Comparison of ENCODE assay signal across 17 cellular contexts in the genomic region with DNA sequence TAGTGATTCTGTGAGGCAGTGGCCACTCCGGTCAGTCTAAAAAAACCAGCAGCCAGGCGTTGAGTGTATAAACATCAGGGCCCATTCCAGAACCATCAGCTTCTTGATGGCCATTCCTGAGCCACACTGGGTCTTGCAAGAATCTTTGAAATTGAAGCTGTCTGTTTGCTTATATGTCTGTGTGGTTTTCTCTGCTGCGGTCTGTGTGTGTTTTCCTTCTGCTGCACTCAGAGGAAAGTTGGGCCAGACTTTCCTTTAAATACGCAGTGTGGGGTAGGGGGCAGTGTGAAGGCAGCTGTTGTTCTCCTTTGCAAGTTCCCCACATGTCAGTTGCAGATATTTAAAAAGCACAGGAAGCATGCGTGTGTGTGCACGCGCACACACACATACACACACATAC. TPM values are rescaled to one million over a fixed set of nuclear protein-coding genes. Genes with fewer than 3 reads are reported as not detected.
A peak's percentile ranks its signal among the peaks of the same experiment; 100 is the strongest.
DNase-seq lines count a peak whose midpoint lies in the region; ATAC-seq, FAIRE-seq and TF ChIP-seq lines count a peak whose summit lies in the region.
"Had no signal": no experiment of that assay in that cellular context is flagged by ENCODE, and none has a peak within 500 bp of the region (broad histone marks: within the 10 kb centered on the region; RNA-seq: fewer than 3 reads in every experiment).

No MANE protein-coding gene starts in this region.

- H3K4me3 ChIP-seq in Loucy (ENCODE audit: low read length, poor library complexity, severe bottlenecking) (peak overlapping the region; percentile 40), brain microvascular endothelial cell (ENCODE audit: low read depth, low read length) (no peak overlapping the region), rectal smooth muscle tissue (ENCODE audit: low read length) (no peak overlapping the region)
- H3K4me3 ChIP-seq: thoracic aorta had no signal

- peak overlapping the region; percentile 61 for H3K4me2 ChIP-seq in Loucy (ENCODE audit: low read depth, low read length, poor library complexity, severe bottlenecking)

- in situ Hi-C loops in brain microvascular endothelial cell (cut with HindIII; ENCODE audit: low pct_ligation_motif_present, low sequenced_read_pairs) = loop anchor here (25.0 kb wide), 1 partner anchor 254 kb away; no protein-coding TSS in a partner anchor

- H3K27ac Mint-ChIP-seq in stimulated activated naive CD8-positive, alpha-beta T cell treated with anti-CD3 and anti-CD28 coated beads, Interleukin-15, amount 100 ng/mL, for 72 hours = no peak overlapping the region
- H3K27ac Mint-ChIP-seq: H9, natural killer cell had no signal

- no peaks in the 10 kb centered on the region for H3K79me2 ChIP-seq in Loucy (ENCODE audit: insufficient read depth, low read length)

- H3K27ac ChIP-seq in brain microvascular endothelial cell (no peak overlapping the region), rectal smooth muscle tissue (ENCODE audit: low read depth, low read length) (peak overlapping the region; percentile 1)
- H3K27ac ChIP-seq: thoracic aorta had no signal

- H3K9ac ChIP-seq in Loucy (ENCODE audit: low read depth, low read length, poor library complexity, severe bottlenecking) = peak overlapping the region; percentile 42
- H3K9ac ChIP-seq in rectal smooth muscle tissue (ENCODE audit: low read length) = no peak overlapping the region

- no peaks in the 10 kb centered on the region for H3K9me3 Mint-ChIP-seq in stimulated activated naive CD8-positive, alpha-beta T cell treated with anti-CD3 and anti-CD28 coated beads, Interleukin-15, amount 100 ng/mL, for 72 hours
- H3K9me3 Mint-ChIP-seq: natural killer cell had no signal

- peak; percentile 75 for DNase-seq in GDM1 (lab: John Stamatoyannopoulos, UW)
- peak; percentile 51 for DNase-seq in brain microvascular endothelial cell
- no peak for DNase-seq in frontal cortex (ENCODE audit: low spot score in 2 of 2)
- no peak for DNase-seq in stimulated activated naive CD8-positive, alpha-beta T cell treated with anti-CD3 and anti-CD28 coated beads, Interleukin-15, amount 100 ng/mL, for 72 hours
- DNase-seq: anterior cingulate cortex; effector CD4-positive, alpha-beta T cell; H9; left cardiac atrium; natural killer cell; NCI-H69 had no signal

- H3K4me1 ChIP-seq in Loucy (ENCODE audit: insufficient read depth, low read length, poor library complexity, severe bottlenecking) = peaks cover 15% of the 10 kb centered on the region
- H3K4me1 ChIP-seq in rectal smooth muscle tissue (ENCODE audit: control insufficient read depth, insufficient read depth, low read length) = peaks cover 16% of the 10 kb centered on the region

- H3K36me3 ChIP-seq in Loucy (ENCODE audit: insufficient read depth, low read length) (no peaks in the 10 kb centered on the region), brain microvascular endothelial cell (replicated peaks) (no peaks in the 10 kb centered on the region), rectal smooth muscle tissue (ENCODE audit: control insufficient read depth, insufficient read depth, low read length) (no peaks in the 10 kb centered on the region)
- H3K36me3 ChIP-seq: thoracic aorta had no signal

- no peak overlapping the region for H3K4me3 Mint-ChIP-seq in stimulated activated naive CD8-positive, alpha-beta T cell treated with anti-CD3 and anti-CD28 coated beads, Interleukin-15, amount 100 ng/mL, for 72 hours
- H3K4me3 Mint-ChIP-seq: H9, natural killer cell had no signal

- no peaks in the 10 kb centered on the region for H3F3A ChIP-seq in Loucy (ENCODE audit: low read depth)

- peak overlapping the region; percentile 75 for H2AFZ ChIP-seq in Loucy (ENCODE audit: low read length)

- H3K4me1 Mint-ChIP-seq in stimulated activated naive CD8-positive, alpha-beta T cell treated with anti-CD3 and anti-CD28 coated beads, Interleukin-15, amount 100 ng/mL, for 72 hours = peaks cover 14% of the 10 kb centered on the region

- no peaks in the 10 kb centered on the region for H4K20me1 ChIP-seq in Loucy (ENCODE audit: insufficient read depth, low read length, poor library complexity, severe bottlenecking)

- no peaks in the 10 kb centered on the region for H3K9me3 ChIP-seq in Loucy (ENCODE audit: insufficient read depth, low read depth, low read length)
- H3K9me3 ChIP-seq: thoracic aorta had no signal

- H3K27me3 Mint-ChIP-seq in stimulated activated naive CD8-positive, alpha-beta T cell treated with anti-CD3 and anti-CD28 coated beads, Interleukin-15, amount 100 ng/mL, for 72 hours = no peaks in the 10 kb centered on the region

- no peaks in the 10 kb centered on the region for H3K9me2 ChIP-seq in Loucy (replicated peaks; ENCODE audit: low read depth, low read length)

- H3K27me3 ChIP-seq in Loucy (ENCODE audit: insufficient read depth, low read length, poor library complexity, severe bottlenecking) (no peaks in the 10 kb centered on the region), brain microvascular endothelial cell (replicated peaks) (no peaks in the 10 kb centered on the region), rectal smooth muscle tissue (ENCODE audit: control insufficient read depth, insufficient read depth, low read length) (no peaks in the 10 kb centered on the region)

- no peak for ATAC-seq in stimulated activated naive CD8-positive, alpha-beta T cell treated with anti-CD3 and anti-CD28 coated beads, Interleukin-15, amount 100 ng/mL, for 72 hours
- no peak for ATAC-seq in GM21360 (IDR thresholded peaks at IDR 0.05; ENCODE audit: unreplicated experiment)
- ATAC-seq: left cardiac atrium, natural killer cell, Right ventricle myocardium inferior had no signal

- no peak for FAIRE-seq in frontal cortex (lab: Jason Lieb, UNC)

- TF ChIP-seq CTCF in Loucy (conservative IDR thresholded peaks at IDR 0.05; ENCODE audit: low read length) (peak; percentile 43), brain microvascular endothelial cell (IDR thresholded peaks at IDR 0.05; ENCODE audit: low read depth, low read length, missing control alignments) (peak; percentile 34)

RNA-seq across cellular contexts. Expression of gene CCKAR, which starts 32.2 kb away (rescaled TPM):
- total RNA-seq in frontal cortex = not detected
- total RNA-seq: glomerular endothelial cell, H9, left cardiac atrium, natural killer cell, Right ventricle myocardium inferior, skeletal muscle tissue had no signal

Comparison
In these comparisons a context has a peak if more than half of its experiments do, and no peak if none do; other contexts are left out.
1. DNase-seq: peak in GDM1 (single experiment) and brain microvascular endothelial cell (single experiment); none in frontal cortex (0 of 2) and stimulated activated naive CD8-positive, alpha-beta T cell treated with anti-CD3 and anti-CD28 coated beads, Interleukin-15, amount 100 ng/mL, for 72 hours (0 of 2).